Comparison of ENCODE assay signal across 11 cellular contexts in the genomic region with DNA sequence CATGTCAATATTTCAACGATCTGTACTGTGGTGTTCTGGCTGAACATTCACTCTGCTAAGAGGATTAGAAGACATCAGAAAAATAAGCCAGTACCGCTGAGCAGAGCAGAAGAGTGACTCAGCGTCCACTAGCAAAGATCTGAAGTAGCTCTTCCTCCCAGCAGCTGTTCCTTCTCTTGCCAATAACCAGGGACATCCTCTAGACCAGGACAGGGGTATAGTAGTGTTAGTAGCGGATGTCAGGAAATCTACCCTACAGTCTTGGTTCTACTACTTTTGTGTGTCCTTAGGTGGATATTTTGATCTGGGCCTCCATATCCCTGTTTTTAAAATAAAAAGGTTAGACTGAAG.
DNase-seq lines count a peak whose midpoint lies in the region; ATAC-seq lines count a peak whose summit lies in the region.
"Had no signal": no experiment of that assay in that cellular context is flagged by ENCODE, and none has a peak within 500 bp of the region (broad histone marks: within the 10 kb centered on the region; RNA-seq: fewer than 3 reads in every experiment).

No MANE protein-coding gene starts in this region.

- H3K4me3 ChIP-seq in ACC112 (ENCODE audit: low read depth, low read length) (peak overlapping the region; percentile 13; the same call in 1 of the 2 replicates), adipocyte (ENCODE audit: low read length) (no peak overlapping the region)
- H3K4me3 ChIP-seq in CD4-positive, alpha-beta memory T cell (ENCODE audit: low read length in 2 of 2) = no peak overlapping the region

- DNase-seq in HCEC 1CT (peak; percentile 66), adipocyte (ENCODE audit: low read depth) (peak; percentile 12), iris pigment epithelial cell (ENCODE audit: low read depth) (peak; percentile 77), mucosa of gallbladder (ENCODE audit: low spot score) (no peak)
- DNase-seq in CD4-positive, alpha-beta memory T cell = no peak
- DNase-seq in activated effector memory CD4-positive, alpha-beta T cell treated with anti-CD3 and anti-CD28 coated beads, Interleukin-2, amount 50 U/mL, for 16 hours = no peak
- DNase-seq: activated effector memory CD4-positive, alpha-beta T cell treated with Interleukin-2 at 50 U/mL for 16 hours; NK-92 treated with Interleukin-12 subunit alpha and Interleukin-12 subunit beta, amount 100 ng/mL, for 24 hours had no signal

- no peaks in the 10 kb centered on the region for H3K27me3 Mint-ChIP-seq in CD4-positive, alpha-beta memory T cell

- H3K27ac Mint-ChIP-seq in CD4-positive, alpha-beta memory T cell = no peak overlapping the region
- H3K27ac Mint-ChIP-seq: WTC11 had no signal

- no peaks in the 10 kb centered on the region for H3K9me3 Mint-ChIP-seq in CD4-positive, alpha-beta memory T cell
- H3K9me3 Mint-ChIP-seq: WTC11 had no signal

- H3K27me3 ChIP-seq in ACC112 (ENCODE audit: insufficient read depth, low read length) (no peaks in the 10 kb centered on the region), adipocyte (replicated peaks; ENCODE audit: control insufficient read depth, insufficient read depth, low read length) (no peaks in the 10 kb centered on the region)
- no peaks in the 10 kb centered on the region for H3K27me3 ChIP-seq in CD4-positive, alpha-beta memory T cell (ENCODE audit: insufficient read depth, low read length)

- H3K27ac ChIP-seq in ACC112 (ENCODE audit: low read depth, low read length) = peak overlapping the region; percentile 8
- no peak overlapping the region for H3K27ac ChIP-seq in CD4-positive, alpha-beta memory T cell (ENCODE audit: low read depth, low read length)

- POLR2A ChIA-PET in CD4-positive, alpha-beta memory T cell (lab: Charles Lee; ENCODE audit: partially characterized antibody) = no interaction called here

- H3K9ac ChIP-seq in adipocyte (ENCODE audit: low read length) = peak overlapping the region; percentile 11

- CTCF ChIA-PET in CD4-positive, alpha-beta memory T cell (lab: Charles Lee; ENCODE audit: partially characterized antibody) = interaction anchor here (0.6 to 12.9 kb wide), 11 partner anchors 45 to 335 kb away, joined by 3 to 245 read pairs (median 5); no protein-coding TSS in a partner anchor

- H3K4me1 ChIP-seq in ACC112 (ENCODE audit: control insufficient read depth, insufficient read depth, low read length, unreplicated experiment) (peaks cover 13% of the 10 kb centered on the region), adipocyte (ENCODE audit: control insufficient read depth, insufficient read depth, low read length) (peaks cover 15% of the 10 kb centered on the region)
- peaks cover 12% of the 10 kb centered on the region for H3K4me1 ChIP-seq in CD4-positive, alpha-beta memory T cell (ENCODE audit: insufficient read depth, low read length)

- no peaks in the 10 kb centered on the region for H3K36me3 Mint-ChIP-seq in CD4-positive, alpha-beta memory T cell
- H3K36me3 Mint-ChIP-seq: WTC11 had no signal

- H3K4me3 Mint-ChIP-seq in CD4-positive, alpha-beta memory T cell = no peak overlapping the region
- H3K4me3 Mint-ChIP-seq: WTC11 had no signal

- H3K4me1 Mint-ChIP-seq in CD4-positive, alpha-beta memory T cell = peaks cover 10 to 20% (median 12%) of the 10 kb centered on the region in 4 donors

- H2AFZ ChIP-seq in ACC112 (ENCODE audit: low read length, unreplicated experiment) = peak overlapping the region; percentile 3

- no peak for ATAC-seq in HG03108 (IDR thresholded peaks at IDR 0.05; ENCODE audit: unreplicated experiment)

- H3K36me3 ChIP-seq in ACC112 (ENCODE audit: insufficient read depth, low read length) (no peaks in the 10 kb centered on the region), adipocyte (ENCODE audit: control insufficient read depth, insufficient read depth, low read length, severe bottlenecking) (no peaks in the 10 kb centered on the region)
- no peaks in the 10 kb centered on the region for H3K36me3 ChIP-seq in CD4-positive, alpha-beta memory T cell (ENCODE audit: insufficient read depth, low read length)

- intact Hi-C loops in CD4-positive, alpha-beta memory T cell (cut with micrococcal nuclease) = no loop called here

- H3K79me2 ChIP-seq in ACC112 (ENCODE audit: control insufficient read depth, insufficient read depth, low read length, unreplicated experiment) = no peaks in the 10 kb centered on the region

- no peaks in the 10 kb centered on the region for H3K9me3 ChIP-seq in adipocyte (ENCODE audit: control insufficient read depth, low read length)
- no peaks in the 10 kb centered on the region for H3K9me3 ChIP-seq in CD4-positive, alpha-beta memory T cell (ENCODE audit: control insufficient read depth in 1 of 2, low read length in 2 of 2)

Comparison
In these comparisons a context has a peak if more than half of its experiments do, and no peak if none do; other contexts are left out.
1. DNase-seq: peak in HCEC 1CT (single experiment), adipocyte (single experiment) and iris pigment epithelial cell (single experiment); none in mucosa of gallbladder (single experiment), CD4-positive, alpha-beta memory T cell (0 of 5) and activated effector memory CD4-positive, alpha-beta T cell treated with anti-CD3 and anti-CD28 coated beads, Interleukin-2, amount 50 U/mL, for 16 hours (single experiment).